ENCODE assay signal across 1 cellular context in the genomic region with DNA sequence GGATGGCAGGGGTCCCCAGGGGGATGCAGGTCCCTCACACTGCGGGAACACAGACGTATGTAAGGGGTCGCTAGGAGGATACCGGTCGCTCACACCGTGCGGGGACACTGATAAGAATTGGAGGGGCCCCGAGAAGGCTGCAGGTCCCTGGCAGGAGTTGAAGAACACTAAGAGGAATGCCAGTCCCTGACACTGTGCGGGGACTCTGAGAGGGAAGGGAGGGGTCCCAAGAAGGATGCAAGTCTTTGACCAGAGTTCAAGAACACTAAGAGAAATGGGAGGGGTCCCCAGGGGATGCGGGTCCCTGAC.
TF ChIP-seq lines count a peak whose summit lies in the region.

No MANE protein-coding gene starts in this region.

TF ChIP-seq in HepG2, 621 proteins besides CTCF, POLR2A, EP300 and RAD21 (continued from another document):
- TF ChIP-seq ZMYM4 (CRISPR knock-in tag; IDR thresholded peaks at IDR 0.05) (peak; percentile 41; the same call in 1 of the 2 replicates), FOXC1 (CRISPR knock-in tag; IDR thresholded peaks at IDR 0.05; ENCODE audit: borderline replicate concordance) (peak; percentile 31; the same call in 1 of the 2 replicates), ETV6 (CRISPR knock-in tag; conservative IDR thresholded peaks at IDR 0.05) (peak; percentile 48; the same call in 1 of the 2 replicates), FOSL1 (CRISPR knock-in tag; IDR thresholded peaks at IDR 0.05; ENCODE audit: borderline replicate concordance) (no peak), ZNF34 (CRISPR knock-in tag; IDR thresholded peaks at IDR 0.05; ENCODE audit: borderline replicate concordance) (0 out of 2 replicates have a peak, but pooled peaks have one; percentile 4), ZNF414 (CRISPR knock-in tag; IDR thresholded peaks at IDR 0.05) (0 out of 2 replicates have a peak, but pooled peaks have one; percentile 24), ZFP62 (CRISPR knock-in tag; IDR thresholded peaks at IDR 0.05) (no peak), ZNF710 (CRISPR knock-in tag; IDR thresholded peaks at IDR 0.05; ENCODE audit: borderline replicate concordance) (0 out of 2 replicates have a peak, but pooled peaks have one; percentile 5)
- TF ChIP-seq, protein P1, sequence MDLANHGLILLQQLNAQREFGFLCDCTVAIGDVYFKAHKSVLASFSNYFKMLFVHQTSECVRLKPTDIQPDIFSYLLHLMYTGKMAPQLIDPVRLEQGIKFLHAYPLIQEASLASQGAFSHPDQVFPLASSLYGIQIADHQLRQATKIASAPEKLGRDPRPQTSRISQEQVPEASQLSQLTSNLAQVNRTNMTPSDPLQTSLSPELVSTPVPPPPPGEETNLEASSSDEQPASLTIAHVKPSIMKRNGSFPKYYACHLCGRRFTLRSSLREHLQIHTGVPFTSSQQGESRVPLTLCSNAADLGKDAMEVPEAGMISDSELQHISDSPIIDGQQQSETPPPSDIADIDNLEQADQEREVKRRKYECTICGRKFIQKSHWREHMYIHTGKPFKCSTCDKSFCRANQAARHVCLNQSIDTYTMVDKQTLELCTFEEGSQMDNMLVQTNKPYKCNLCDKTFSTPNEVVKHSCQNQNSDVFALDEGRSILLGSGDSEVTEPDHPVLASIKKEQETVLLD (CRISPR knock-in tag; IDR thresholded peaks at IDR 0.05; ENCODE audit: low read depth): no peak
TF ChIP-seq in HepG2: peak in this region for 39.
